ENCODE assay signal across 1 cellular context in the genomic region with DNA sequence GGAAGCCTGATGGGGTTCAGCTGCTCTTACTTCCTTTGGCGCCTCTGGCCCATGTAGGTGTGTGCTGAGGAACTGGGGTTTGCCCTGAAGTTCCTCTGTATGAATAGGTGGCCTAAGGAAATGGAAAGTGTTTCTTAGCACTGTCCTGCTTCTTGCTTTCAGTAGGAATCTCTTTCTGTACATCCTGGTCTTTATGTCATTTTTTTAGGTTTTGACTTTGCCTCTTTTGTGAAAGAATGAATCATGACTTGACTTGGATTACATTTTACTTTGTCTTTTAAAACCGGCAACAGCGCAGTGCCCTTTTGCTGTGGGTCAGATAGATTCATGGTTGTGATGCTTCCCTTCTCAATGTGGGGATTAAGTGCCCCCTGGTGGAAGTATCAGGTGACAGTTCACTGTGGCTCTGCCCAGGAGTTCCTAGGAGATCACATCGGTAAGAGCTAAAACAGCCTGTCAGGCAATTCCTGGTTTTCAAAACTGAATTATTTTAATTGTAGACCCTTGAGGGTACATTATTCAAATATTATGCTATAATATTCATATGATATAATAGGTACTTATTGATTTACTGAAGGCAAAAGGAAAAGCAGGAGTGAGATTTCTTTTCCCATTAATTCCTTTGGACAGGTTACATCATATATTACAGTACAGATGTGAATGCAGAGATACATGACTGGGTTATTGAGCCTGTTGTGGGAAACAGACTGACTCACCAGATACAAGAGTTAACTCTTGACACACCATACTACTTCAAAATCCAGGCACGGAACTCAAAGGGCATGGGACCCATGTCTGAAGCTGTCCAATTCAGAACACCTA.
TF ChIP-seq lines count a peak whose summit lies in the region.

No MANE protein-coding gene starts in this region.

TF ChIP-seq in GM23338, 12 proteins besides CTCF, POLR2A, EP300 and RAD21 (continued from another document):
- TF ChIP-seq ZNF462 (CRISPR knock-in tag; IDR thresholded peaks at IDR 0.05) = no peak
- TF ChIP-seq POLR2AphosphoS5 (IDR thresholded peaks at IDR 0.05; ENCODE audit: low read depth) = no peak
- no peak for TF ChIP-seq STAT1 (IDR thresholded peaks at IDR 0.05; ENCODE audit: unreplicated experiment)
- no peak for TF ChIP-seq EZH2 (IDR thresholded peaks at IDR 0.05; ENCODE audit: low read depth, unreplicated experiment)
- TF ChIP-seq ZNF331 (CRISPR knock-in tag; IDR thresholded peaks at IDR 0.05; ENCODE audit: low read depth) = no peak
- no peak for TF ChIP-seq ZNF114 (CRISPR knock-in tag; IDR thresholded peaks at IDR 0.05)
- TF ChIP-seq NANOG (IDR thresholded peaks at IDR 0.05; ENCODE audit: borderline replicate concordance) = no peak
- TF ChIP-seq EZH2phosphoT487 (IDR thresholded peaks at IDR 0.05; ENCODE audit: unreplicated experiment) = no peak
